Comparison of ENCODE assay signal across 11 cellular contexts in the genomic region with DNA sequence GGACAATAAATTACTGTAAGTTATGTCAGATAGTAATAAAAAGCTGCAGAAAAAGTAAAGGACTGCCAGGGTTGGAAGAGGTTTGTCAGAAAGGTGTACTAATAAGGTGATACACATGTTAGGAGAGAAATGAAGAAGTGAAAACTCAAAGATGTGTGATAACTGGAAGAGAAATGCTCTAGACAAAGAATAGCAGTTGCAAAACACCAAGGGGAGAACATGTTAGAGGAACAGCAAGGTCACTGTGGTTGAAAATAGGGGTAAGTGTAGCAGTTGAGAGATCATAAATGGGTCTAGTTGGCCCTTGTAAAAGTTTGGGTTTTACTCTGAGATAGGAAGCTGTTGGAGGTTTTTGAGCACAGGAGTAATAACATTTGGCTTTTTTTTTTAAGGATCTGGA. TPM values are rescaled to one million over a fixed set of nuclear protein-coding genes. Genes with fewer than 3 reads are reported as not detected.
DNase-seq lines count a peak whose midpoint lies in the region; ATAC-seq and TF ChIP-seq lines count a peak whose summit lies in the region.
"Had no signal": no experiment of that assay in that cellular context is flagged by ENCODE, and none has a peak within 500 bp of the region (broad histone marks: within the 10 kb centered on the region; RNA-seq: fewer than 3 reads in every experiment).

No MANE protein-coding gene starts in this region.

- H3K9ac ChIP-seq in Karpas-422 (ENCODE audit: low read length) = no peak overlapping the region

- H3K9me2 ChIP-seq in Karpas-422 (replicated peaks; ENCODE audit: insufficient read depth, low read length) = no peaks in the 10 kb centered on the region

- H3K36me3 ChIP-seq in Karpas-422 (ENCODE audit: insufficient read depth, low read length) = no peaks in the 10 kb centered on the region

- no peaks in the 10 kb centered on the region for H4K20me1 ChIP-seq in Karpas-422 (ENCODE audit: insufficient read depth, low read depth, low read length)

- DNase-seq in GM12865 (ENCODE audit: low read depth) (peak; percentile 66), Karpas-422 (no peak), left lobe of liver (ENCODE audit: low spot score) (no peak), HT-29 (ENCODE audit: low spot score) (no peak), omental fat pad (ENCODE audit: low spot score) (no peak)
- DNase-seq: ACHN, DMS79 had no signal

- H3K4me2 ChIP-seq in Karpas-422 (ENCODE audit: low read depth, low read length, poor library complexity, severe bottlenecking) = no peak overlapping the region
- H3K4me2 ChIP-seq: GM23338 had no signal

- H3K27me3 ChIP-seq in Karpas-422 (ENCODE audit: low read length) = no peaks in the 10 kb centered on the region

- no peak for TF ChIP-seq CTCF in GM12865 (IDR thresholded peaks at IDR 0.05; ENCODE audit: insufficient read depth, low read depth, low read length, missing control alignments)
- TF ChIP-seq CTCF in omental fat pad (IDR thresholded peaks at IDR 0.05) = no peak

- H2AFZ ChIP-seq in Karpas-422 (ENCODE audit: low read length) = no peak overlapping the region
- H2AFZ ChIP-seq: GM23338 had no signal

- ATAC-seq in GM19351 (IDR thresholded peaks at IDR 0.05; ENCODE audit: unreplicated experiment) (peak; percentile 93), HG02623 (IDR thresholded peaks at IDR 0.05; ENCODE audit: unreplicated experiment) (peak; percentile 79), HG03342 (IDR thresholded peaks at IDR 0.05; ENCODE audit: unreplicated experiment) (peak; percentile 79), left lobe of liver (no peak), omental fat pad (ENCODE audit: low FRiP score) (no peak)
- ATAC-seq: GM23338 had no signal

- no peaks in the 10 kb centered on the region for H3K9me3 ChIP-seq in Karpas-422 (ENCODE audit: low read length)

- no peak overlapping the region for H3K27ac ChIP-seq in Karpas-422 (ENCODE audit: low read length)

- no peaks in the 10 kb centered on the region for H3K79me2 ChIP-seq in Karpas-422 (ENCODE audit: low read length)

- H3K4me3 ChIP-seq in GM12865 (ENCODE audit: low read depth, low read length) (no peak overlapping the region), Karpas-422 (ENCODE audit: low read length) (no peak overlapping the region)
- H3K4me3 ChIP-seq: GM23338 had no signal

- H3K4me1 ChIP-seq in Karpas-422 (ENCODE audit: low read length) = peaks cover 47% of the 10 kb centered on the region

RNA-seq across cellular contexts. Expression of a gene that starts 46.9 kb away (rescaled TPM):
- 0.40 and 1.9 TPM in 2 replicates for total RNA-seq in Karpas-422 (2014; rRNA removed; shearing (Covaris generic); ENCODE audit: low replicate concordance)
- total RNA-seq in left lobe of liver (3.9 TPM), omental fat pad (1 to 10 TPM; 1.3 to 4.6 (median 2.1) TPM)
- 7.7 and 8.1 TPM in 2 replicates for total RNA-seq in HT-29 (2014; rRNA removed; shearing (Covaris generic))

RNA-seq across cellular contexts. Expression of a gene that starts 51.7 kb away (rescaled TPM):
- total RNA-seq in Karpas-422 (2014; rRNA removed; shearing (Covaris generic); ENCODE audit: low replicate concordance) = 31.2 and 68.1 TPM in 2 replicates
- total RNA-seq in left lobe of liver = 0.30 TPM
- total RNA-seq in HT-29 (2014; rRNA removed; shearing (Covaris generic)) = 42.6 and 45.5 TPM in 2 replicates
- 1 to 10 TPM in 2 of 4 donors, under 1 TPM in 2; 0.38 to 2.5 (median 1.1) TPM for total RNA-seq in omental fat pad

Comparison
In these comparisons a context has a peak if more than half of its experiments do, and no peak if none do; other contexts are left out.
1. ATAC-seq: peak in GM19351 (single experiment), HG02623 (single experiment) and HG03342 (single experiment); none in left lobe of liver (single experiment) and omental fat pad (single experiment).